8 cellular contexts compared by ENCODE assay signal in the genomic region with DNA sequence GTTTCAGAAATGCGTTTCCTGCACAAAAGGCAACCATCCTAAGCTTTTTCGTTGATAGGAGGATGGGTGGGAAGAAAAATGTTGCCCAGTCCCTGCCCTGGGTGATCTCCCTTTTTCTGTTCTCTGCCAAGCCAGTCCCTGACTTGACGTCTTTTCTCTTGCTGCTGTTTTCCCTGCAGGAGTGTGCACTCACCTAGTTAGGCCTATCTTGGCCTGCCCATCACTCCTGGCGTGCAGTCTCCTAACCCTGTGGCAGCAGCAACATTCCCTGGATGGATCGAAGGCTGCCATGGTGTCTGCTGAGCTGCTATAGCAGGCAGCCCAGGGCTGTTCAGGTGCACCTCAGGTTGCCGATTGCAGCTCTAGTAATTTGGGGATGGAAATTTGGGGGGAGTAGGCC. TPM values are rescaled to one million over a fixed set of nuclear protein-coding genes. Genes with fewer than 3 reads are reported as not detected.
A peak's percentile ranks its signal among the peaks of the same experiment; 100 is the strongest.
DNase-seq lines count a peak whose midpoint lies in the region; ATAC-seq and TF ChIP-seq lines count a peak whose summit lies in the region.

No MANE protein-coding gene starts in this region.

- no peaks in the 10 kb centered on the region for H3K27me3 Mint-ChIP-seq in activated CD4-positive, alpha-beta T cell treated with anti-CD3 and anti-CD28 coated beads, Interleukin-2, amount 10 ng/mL, durations not matched to agents 7 days and 5 days
- H3K27me3 Mint-ChIP-seq in activated naive CD8-positive, alpha-beta T cell treated with anti-CD3 and anti-CD28 coated beads for 36 hours, result no peaks in the 10 kb centered on the region

- peak overlapping the region; percentile 33 to 87 (median 85) for H3K4me3 ChIP-seq in thyroid gland (replicated peaks in 1 of 3)

- no peak for DNase-seq in activated CD4-positive, alpha-beta T cell treated with anti-CD3 and anti-CD28 coated beads, Interleukin-2, amount 10 ng/mL, durations not matched to agents 7 days and 5 days
- no peak for DNase-seq in activated CD4-positive, alpha-beta T cell treated with anti-CD3 and anti-CD28 coated beads for 4 hours
- no peak for DNase-seq in activated naive CD8-positive, alpha-beta T cell treated with anti-CD3 and anti-CD28 coated beads for 36 hours
- no peak for DNase-seq in left colon
- DNase-seq in thyroid gland, result peak in 1 of 2 donors; percentile 32
- DNase-seq in dedifferentiated amniotic fluid mesenchymal stem cell (ENCODE audit: extremely low spot score), result no peak
- no peak for DNase-seq in COR-L47 (lab: John Stamatoyannopoulos, UW)
- no peak for DNase-seq in DMS 273 (lab: John Stamatoyannopoulos, UW; ENCODE audit: unreplicated experiment)

- H3K4me1 Mint-ChIP-seq in activated CD4-positive, alpha-beta T cell treated with anti-CD3 and anti-CD28 coated beads, Interleukin-2, amount 10 ng/mL, durations not matched to agents 7 days and 5 days, result peaks cover 38% of the 10 kb centered on the region
- peaks cover 28% of the 10 kb centered on the region for H3K4me1 Mint-ChIP-seq in activated naive CD8-positive, alpha-beta T cell treated with anti-CD3 and anti-CD28 coated beads for 36 hours

- ATAC-seq in left colon, result peak; percentile 20

- 24 to 34% methylated on average over 6 of the region's 6 CpGs for WGBS in thyroid gland, 2 donors

- intact Hi-C loops in left colon (cut with DNase I, micrococcal nuclease), result loop anchor here in 1 of 2 donors (5.0 kb wide), 1 partner anchor 64 kb away; no protein-coding TSS in a partner anchor
- intact Hi-C loops in thyroid gland (cut with DNase I), result loop anchor here (2.0 kb wide), 2 partner anchors 25 to 63 kb away; partner anchors contain the start of gene MLEC

- H3K9me3 Mint-ChIP-seq in activated CD4-positive, alpha-beta T cell treated with anti-CD3 and anti-CD28 coated beads, Interleukin-2, amount 10 ng/mL, durations not matched to agents 7 days and 5 days, result no peaks in the 10 kb centered on the region
- no peaks in the 10 kb centered on the region for H3K9me3 Mint-ChIP-seq in activated naive CD8-positive, alpha-beta T cell treated with anti-CD3 and anti-CD28 coated beads for 36 hours

- peak overlapping the region; percentile 83 for H3K27ac Mint-ChIP-seq in activated CD4-positive, alpha-beta T cell treated with anti-CD3 and anti-CD28 coated beads, Interleukin-2, amount 10 ng/mL, durations not matched to agents 7 days and 5 days
- peak overlapping the region; percentile 84 for H3K27ac Mint-ChIP-seq in activated naive CD8-positive, alpha-beta T cell treated with anti-CD3 and anti-CD28 coated beads for 36 hours

- TF ChIP-seq CTCF in thyroid gland (IDR thresholded peaks at IDR 0.05), result no peak

- TF ChIP-seq POLR2A in thyroid gland (IDR thresholded peaks at IDR 0.05), result no peak

- H3K9me3 ChIP-seq in thyroid gland, result no peaks in the 10 kb centered on the region

- POLR2A ChIA-PET in activated CD4-positive, alpha-beta T cell treated with anti-CD3 and anti-CD28 coated beads, Interleukin-2, amount 10 ng/mL, durations not matched to agents 7 days and 5 days (lab: Charles Lee), result no interaction called here

- peaks cover 15% of the 10 kb centered on the region for H3K36me3 Mint-ChIP-seq in activated CD4-positive, alpha-beta T cell treated with anti-CD3 and anti-CD28 coated beads, Interleukin-2, amount 10 ng/mL, durations not matched to agents 7 days and 5 days (ENCODE audit: low read depth)
- peaks cover 14% of the 10 kb centered on the region for H3K36me3 Mint-ChIP-seq in activated naive CD8-positive, alpha-beta T cell treated with anti-CD3 and anti-CD28 coated beads for 36 hours

- H3K27ac ChIP-seq in thyroid gland, result peak overlapping the region in 2 of 3 donors; percentile 94 to 97

- no peaks in the 10 kb centered on the region for H3K27me3 ChIP-seq in thyroid gland

- peaks cover 15 to 21% of the 10 kb centered on the region in 2 donors for H3K36me3 ChIP-seq in thyroid gland

- H3K4me1 ChIP-seq in thyroid gland, result peaks cover 24 to 28% of the 10 kb centered on the region in 2 donors

- CTCF ChIA-PET in activated CD4-positive, alpha-beta T cell treated with anti-CD3 and anti-CD28 coated beads, Interleukin-2, amount 10 ng/mL, durations not matched to agents 7 days and 5 days (lab: Charles Lee), result interaction anchor here (0.9 to 2.4 kb wide), 5 partner anchors 17 to 261 kb away, joined by 4 to 8 read pairs (median 6); no protein-coding TSS in a partner anchor

- peak overlapping the region; percentile 84 for H3K4me3 Mint-ChIP-seq in activated CD4-positive, alpha-beta T cell treated with anti-CD3 and anti-CD28 coated beads, Interleukin-2, amount 10 ng/mL, durations not matched to agents 7 days and 5 days
- peak overlapping the region; percentile 89 for H3K4me3 Mint-ChIP-seq in activated naive CD8-positive, alpha-beta T cell treated with anti-CD3 and anti-CD28 coated beads for 36 hours

RNA-seq across cellular contexts. Expression of gene UNC119B, which starts 1.2 kb away (rescaled TPM):
- total RNA-seq in activated CD4-positive, alpha-beta T cell treated with anti-CD3 and anti-CD28 coated beads, Interleukin-2, amount 10 ng/mL, durations not matched to agents 7 days and 5 days, result 10 to 100 TPM; 18.3 to 21.7 TPM
- total RNA-seq in activated naive CD8-positive, alpha-beta T cell treated with anti-CD3 and anti-CD28 coated beads for 36 hours, result 10 to 100 TPM; 24.1 to 25.5 TPM
- total RNA-seq in left colon (10 to 100 TPM; 15.1 to 27.5 TPM), thyroid gland (10 to 100 TPM; 44.1 to 65.3 (median 61.6) TPM)

RNA-seq across cellular contexts. Expression of gene ACADS, which starts 14.2 kb away (rescaled TPM):
- total RNA-seq in activated CD4-positive, alpha-beta T cell treated with anti-CD3 and anti-CD28 coated beads, Interleukin-2, amount 10 ng/mL, durations not matched to agents 7 days and 5 days, result 10 to 100 TPM; 15.5 to 20.1 TPM
- 10 to 100 TPM; 11.4 to 13.4 TPM for total RNA-seq in activated naive CD8-positive, alpha-beta T cell treated with anti-CD3 and anti-CD28 coated beads for 36 hours
- total RNA-seq in left colon, result 100 to 1,000 TPM; 183 to 209 TPM
- total RNA-seq in thyroid gland, result 10 to 100 TPM; 40.8 to 85.9 (median 65.1) TPM

RNA-seq across cellular contexts. Expression of gene MLEC, which starts 24.5 kb away (rescaled TPM):
- 10 to 100 TPM; 80.5 to 94.4 TPM for total RNA-seq in activated CD4-positive, alpha-beta T cell treated with anti-CD3 and anti-CD28 coated beads, Interleukin-2, amount 10 ng/mL, durations not matched to agents 7 days and 5 days
- total RNA-seq in activated naive CD8-positive, alpha-beta T cell treated with anti-CD3 and anti-CD28 coated beads for 36 hours, result 10 to 100 TPM; 93.1 to 99.5 TPM
- total RNA-seq in left colon (100 to 1,000 TPM; 271 to 278 TPM), thyroid gland (100 to 1,000 TPM; 122 to 288 (median 187) TPM)
